In genomic region chr2:120599656-120600055, GRCh38 we compare ENCODE assay signal across 24 cellular contexts.
"Had no signal": no experiment of that assay in that cellular context is flagged by ENCODE, and none has a peak within 500 bp of the region (broad histone marks: within the 10 kb centered on the region; RNA-seq: fewer than 3 reads in every experiment).

No MANE protein-coding gene starts in this region.

- H3K4me1 ChIP-seq: parathyroid adenoma, transverse colon, uterus had no signal

- H3K4me3 Mint-ChIP-seq: activated CD4-positive, alpha-beta memory T cell treated with anti-CD3 and anti-CD28 coated beads, Interleukin-2, amount 10 ng/mL, durations not matched to agents 7 days and 5 days; activated CD4-positive, alpha-beta T cell treated with anti-CD3 and anti-CD28 coated beads, Interleukin-2, amount 10 ng/mL, durations not matched to agents 24 days and 14 days; activated naive CD4-positive, alpha-beta T cell treated with anti-CD3 and anti-CD28 coated beads, Interleukin-2, amount 10 ng/mL, durations not matched to agents 7 days and 5 days; activated T-cell treated with anti-CD3 and anti-CD28 coated beads, Interleukin-2, amount 50 U/mL, for 24 hours; memory B cell; naive thymus-derived CD4-positive, alpha-beta T cell; T-helper 17 cell had no signal

- H3K4me1 Mint-ChIP-seq: activated CD4-positive, alpha-beta memory T cell treated with anti-CD3 and anti-CD28 coated beads, Interleukin-2, amount 10 ng/mL, durations not matched to agents 7 days and 5 days; activated CD4-positive, alpha-beta T cell treated with anti-CD3 and anti-CD28 coated beads, Interleukin-2, amount 10 ng/mL, durations not matched to agents 24 days and 14 days; activated naive CD4-positive, alpha-beta T cell treated with anti-CD3 and anti-CD28 coated beads, Interleukin-2, amount 10 ng/mL, durations not matched to agents 7 days and 5 days; memory B cell had no signal

- H3K27ac ChIP-seq: parathyroid adenoma, transverse colon, uterus had no signal

- H3K9me3 Mint-ChIP-seq: activated CD4-positive, alpha-beta memory T cell treated with anti-CD3 and anti-CD28 coated beads, Interleukin-2, amount 10 ng/mL, durations not matched to agents 7 days and 5 days; activated CD4-positive, alpha-beta T cell treated with anti-CD3 and anti-CD28 coated beads, Interleukin-2, amount 10 ng/mL, durations not matched to agents 24 days and 14 days; activated naive CD4-positive, alpha-beta T cell treated with anti-CD3 and anti-CD28 coated beads, Interleukin-2, amount 10 ng/mL, durations not matched to agents 7 days and 5 days; activated T-cell treated with anti-CD3 and anti-CD28 coated beads, Interleukin-2, amount 50 U/mL, for 24 hours had no signal

- H3K27me3 Mint-ChIP-seq: activated CD4-positive, alpha-beta memory T cell treated with anti-CD3 and anti-CD28 coated beads, Interleukin-2, amount 10 ng/mL, durations not matched to agents 7 days and 5 days had no signal

- H3K27me3 ChIP-seq: transverse colon, uterus had no signal

- H3K9me3 ChIP-seq: transverse colon, uterus had no signal

- H3K4me3 ChIP-seq: transverse colon, uterus had no signal

- H3K36me3 Mint-ChIP-seq: activated naive CD4-positive, alpha-beta T cell treated with anti-CD3 and anti-CD28 coated beads, Interleukin-2, amount 10 ng/mL, durations not matched to agents 7 days and 5 days; naive thymus-derived CD4-positive, alpha-beta T cell had no signal

- ATAC-seq: left colon; naive thymus-derived CD4-positive, alpha-beta T cell; right cardiac atrium; T-helper 17 cell had no signal

- H3K27ac Mint-ChIP-seq: activated CD4-positive, alpha-beta memory T cell treated with anti-CD3 and anti-CD28 coated beads, Interleukin-2, amount 10 ng/mL, durations not matched to agents 7 days and 5 days; activated CD4-positive, alpha-beta T cell treated with anti-CD3 and anti-CD28 coated beads, Interleukin-2, amount 10 ng/mL, durations not matched to agents 24 days and 14 days; activated naive CD4-positive, alpha-beta T cell treated with anti-CD3 and anti-CD28 coated beads, Interleukin-2, amount 10 ng/mL, durations not matched to agents 7 days and 5 days; activated T-cell treated with anti-CD3 and anti-CD28 coated beads, Interleukin-2, amount 50 U/mL, for 24 hours; memory B cell; T-helper 17 cell had no signal

- DNase-seq: activated CD4-positive, alpha-beta memory T cell treated with anti-CD3 and anti-CD28 coated beads, Interleukin-2, amount 10 ng/mL, durations not matched to agents 7 days and 5 days; activated CD4-positive, alpha-beta T cell treated with anti-CD3 and anti-CD28 coated beads, Interleukin-2, amount 10 ng/mL, durations not matched to agents 24 days and 14 days; activated CD4-positive, CD25-positive, alpha-beta regulatory T cell treated with anti-CD3 and anti-CD28 coated beads, Interleukin-2, amount 50 U/mL, for 72 hours; activated CD8-positive, alpha-beta memory T cell treated with anti-CD3 and anti-CD28 coated beads, Interleukin-2, amount 50 U/mL, for 48 hours; activated gamma-delta T cell; activated naive CD4-positive, alpha-beta T cell treated with anti-CD3 and anti-CD28 coated beads, Interleukin-2, amount 10 ng/mL, durations not matched to agents 7 days and 5 days; activated T-cell treated with anti-CD3 and anti-CD28 coated beads, Interleukin-2, amount 50 U/mL, for 24 hours; amniotic stem cell; caudate nucleus; head of caudate nucleus; hippocampal formation; left colon; midbrain; naive thymus-derived CD4-positive, alpha-beta T cell; nucleus accumbens; stimulated activated CD4-positive, alpha-beta T cell treated with anti-CD3 and anti-CD28 coated beads, Interleukin-2, amount 100 ng/mL, for 48 hours; stimulated activated naive CD4-positive, alpha-beta T cell treated with Interleukin-2 at 50 U/mL for 16 hours; T-helper 17 cell; T1000; transverse colon; uterus had no signal

- H3K36me3 ChIP-seq: transverse colon, uterus had no signal
